ENCODE assay signal across 8 cellular contexts in the genomic region with DNA sequence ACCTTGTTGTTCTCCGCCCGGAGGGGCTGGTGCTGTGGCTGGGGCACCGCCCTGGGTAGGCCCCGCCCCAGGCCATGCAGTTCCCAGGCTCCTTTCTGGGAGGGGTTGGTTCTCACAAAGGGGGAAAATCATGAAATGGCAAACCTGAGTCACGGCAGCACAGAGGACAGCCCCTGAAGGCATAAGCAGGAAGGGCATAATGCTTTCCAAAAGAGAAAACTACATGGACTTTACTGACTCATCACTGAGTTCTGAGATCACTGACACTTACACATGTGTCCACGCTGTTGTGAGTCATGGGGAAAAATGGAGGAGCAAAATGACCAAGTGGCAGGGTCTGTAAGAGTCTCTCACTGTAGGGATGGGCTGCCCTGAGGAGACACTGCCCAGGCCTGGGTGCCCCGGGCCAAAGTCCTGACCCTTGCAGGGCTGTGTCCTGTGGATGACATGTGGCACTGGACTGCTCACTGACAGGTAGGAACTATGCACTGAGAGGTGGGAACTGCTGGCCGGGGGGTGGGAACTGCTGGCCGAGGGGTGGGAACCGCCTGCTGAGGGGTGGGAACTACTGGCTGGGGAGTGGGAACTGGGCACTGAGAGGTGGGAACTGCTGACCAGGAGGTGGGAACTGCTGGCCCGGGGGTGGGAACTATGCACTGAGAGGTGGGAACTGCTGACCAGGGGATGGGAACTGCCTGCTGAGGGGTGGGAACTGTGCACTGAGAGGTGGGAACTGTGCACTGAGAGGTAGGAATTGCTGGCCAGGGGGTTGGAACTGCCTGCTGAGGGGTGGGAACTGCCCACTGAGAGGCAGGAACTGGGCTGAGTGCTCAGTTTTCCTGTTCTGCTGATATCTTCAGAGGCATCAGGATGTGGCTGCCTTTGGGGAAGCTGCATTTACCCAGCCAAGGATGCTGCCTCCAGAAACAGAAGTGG.
DNase-seq lines count a peak whose midpoint lies in the region; ATAC-seq and TF ChIP-seq lines count a peak whose summit lies in the region.

No MANE protein-coding gene starts in this region.

- H3K4me3 Mint-ChIP-seq in brain (no peak overlapping the region), CD14-positive monocyte (no peak overlapping the region)

- H3K36me3 ChIP-seq in lower lobe of right lung: no peaks in the 10 kb centered on the region

- in situ Hi-C loops in ACHN (cut with HindIII; ENCODE audit: low pct_ligation_motif_present, low pct_unique_long_range_greater_than_20kb, low sequenced_read_pairs): no loop called here

- H3K27ac ChIP-seq in lower lobe of right lung: no peak overlapping the region

- TF ChIP-seq CTCF in brain (conservative IDR thresholded peaks at IDR 0.05) (no peak), lower lobe of right lung (IDR thresholded peaks at IDR 0.05) (no peak), CD14-positive monocyte (IDR thresholded peaks at IDR 0.05) (no peak)

- intact Hi-C loops in lower lobe of right lung (cut with DNase I): no loop called here
- intact Hi-C loops in CD14-positive monocyte (cut with micrococcal nuclease): no loop called here

- ATAC-seq in lower lobe of right lung (peak; percentile 7 to 27), HG03196 (IDR thresholded peaks at IDR 0.05; ENCODE audit: unreplicated experiment) (no peak)

- DNase-seq in ACHN (peak; percentile 48), HPDE6-E6E7 (ENCODE audit: extremely low spot score) (peak; percentile 95), lower lobe of right lung (no peak), NCI-H524 treated with DMSO at 0.1 percent for 48 hours (lab: John Stamatoyannopoulos, UW) (no peak), CD14-positive monocyte (ENCODE audit: low spot score) (no peak), hypothalamus (lab: John Stamatoyannopoulos, UW) (no peak)

- H3K36me3 Mint-ChIP-seq in brain: no peaks in the 10 kb centered on the region
- H3K36me3 Mint-ChIP-seq in CD14-positive monocyte: no peaks in the 10 kb centered on the region

- H3K4me3 ChIP-seq in lower lobe of right lung: no peak overlapping the region

- H3K9me3 ChIP-seq in lower lobe of right lung: no peaks in the 10 kb centered on the region

- no peaks in the 10 kb centered on the region for H3K27me3 ChIP-seq in lower lobe of right lung (ENCODE audit: low read depth)

- H3K9me3 Mint-ChIP-seq in brain (peaks cover 0 to 5% (median 0%) of the 10 kb centered on the region in 5 experiments), CD14-positive monocyte (peaks cover 0 to 4% (median 1%) of the 10 kb centered on the region in 7 donors)

- H3K27ac Mint-ChIP-seq in brain (peak overlapping the region in 3 of 5 experiments; percentile 30 to 57 (median 55)), CD14-positive monocyte (no peak overlapping the region)

- H3K4me1 Mint-ChIP-seq in brain (peaks cover 51% of the 10 kb centered on the region), CD14-positive monocyte (peaks cover 19% of the 10 kb centered on the region)

- H3K27me3 Mint-ChIP-seq in brain (peaks cover 7% of the 10 kb centered on the region), CD14-positive monocyte (ENCODE audit: low read depth in 3 of 3) (peaks cover 0 to 3% (median 1%) of the 10 kb centered on the region in 3 donors)

- H3K4me1 ChIP-seq in lower lobe of right lung: no peaks in the 10 kb centered on the region

Comparison
In these comparisons a context has a peak if more than half of its experiments do, and no peak if none do; other contexts are left out.
1. DNase-seq: peak in ACHN (single experiment) and HPDE6-E6E7 (single experiment); none in lower lobe of right lung (single experiment), NCI-H524 treated with DMSO at 0.1 percent for 48 hours (single experiment), CD14-positive monocyte (single experiment) and hypothalamus (0 of 51).
2. H3K27ac Mint-ChIP-seq: peak in brain (3 of 5); none in CD14-positive monocyte (0 of 7).